ENCODE assay signal across 16 cellular contexts in genomic region chr14:57560681-57561080, GRCh38.
DNase-seq lines count a peak whose midpoint lies in the region; ATAC-seq, FAIRE-seq and TF ChIP-seq lines count a peak whose summit lies in the region.
"Had no signal": no experiment of that assay in that cellular context is flagged by ENCODE, and none has a peak within 500 bp of the region (broad histone marks: within the 10 kb centered on the region; RNA-seq: fewer than 3 reads in every experiment).

No MANE protein-coding gene starts in this region.

- TF ChIP-seq EP300 in ovary (IDR thresholded peaks at IDR 0.05) = no peak

- WGBS in ovary, 3 donors = 86 to 95% (median 94%) methylated on average over 3 of the region's 3 CpGs

- H3K4me1 ChIP-seq in ovary (ENCODE audit: insufficient read depth) (no peaks in the 10 kb centered on the region), tibial artery (no peaks in the 10 kb centered on the region)
- H3K4me1 ChIP-seq: BE2C, breast epithelium had no signal

- no peak overlapping the region for H3K27ac ChIP-seq in ovary
- H3K27ac ChIP-seq in tibial artery = no peak overlapping the region
- H3K27ac ChIP-seq: breast epithelium had no signal

- peaks cover 16% of the 10 kb centered on the region for H3K9me3 Mint-ChIP-seq in HFFc6

- H3K4me3 ChIP-seq in ovary (no peak overlapping the region), tibial artery (no peak overlapping the region)
- H3K4me3 ChIP-seq: breast epithelium, lung had no signal

- DNase-seq in RCC 7860 (ENCODE audit: low spot score) = peak; percentile 53
- DNase-seq in NCI-H1694 (lab: John Stamatoyannopoulos, UW) = no peak
- DNase-seq in ovary = no peak
- no peak for DNase-seq in HFFc6
- DNase-seq in tibial artery = no peak
- DNase-seq: activated CD4-positive, alpha-beta T cell treated with anti-CD3 and anti-CD28 coated beads for 36 hours; BE2C; NCI-H1092; NCI-H748 treated with DMSO at 0.1 percent for 48 hours; SK-N-SH had no signal

- ATAC-seq in GM18867 (IDR thresholded peaks at IDR 0.05; ENCODE audit: unreplicated experiment) (peak; percentile 71), GM21515 (IDR thresholded peaks at IDR 0.05; ENCODE audit: unreplicated experiment) (peak; percentile 58), HG03045 (IDR thresholded peaks at IDR 0.05; ENCODE audit: unreplicated experiment) (peak; percentile 49)
- ATAC-seq: activated CD4-positive, alpha-beta T cell treated with anti-CD3 and anti-CD28 coated beads for 36 hours had no signal

- peak; percentile 92 for FAIRE-seq in RCC 7860 (lab: Jason Lieb, UNC)
- FAIRE-seq: endometrium had no signal

- no peaks in the 10 kb centered on the region for H3K36me3 ChIP-seq in ovary
- H3K36me3 ChIP-seq in tibial artery = no peaks in the 10 kb centered on the region
- H3K36me3 ChIP-seq: BE2C, breast epithelium had no signal

- no peaks in the 10 kb centered on the region for H3K4me1 Mint-ChIP-seq in HFFc6 (ENCODE audit: low read depth)
- H3K4me1 Mint-ChIP-seq: activated CD4-positive, alpha-beta T cell treated with anti-CD3 and anti-CD28 coated beads for 36 hours had no signal

- no peak for TF ChIP-seq CTCF in ovary (IDR thresholded peaks at IDR 0.05)
- TF ChIP-seq CTCF in HFFc6 (IDR thresholded peaks at IDR 0.05) = no peak
- TF ChIP-seq CTCF in tibial artery (IDR thresholded peaks at IDR 0.05) = no peak

- no peak for TF ChIP-seq POLR2A in ovary (IDR thresholded peaks at IDR 0.05)

- H3K9me3 ChIP-seq in ovary (no peaks in the 10 kb centered on the region), tibial artery (no peaks in the 10 kb centered on the region)
- H3K9me3 ChIP-seq: BE2C, breast epithelium, SK-N-SH had no signal

- H3K4me3 Mint-ChIP-seq in HFFc6 = no peak overlapping the region
- H3K4me3 Mint-ChIP-seq: activated CD4-positive, alpha-beta T cell treated with anti-CD3 and anti-CD28 coated beads for 36 hours had no signal

- intact Hi-C loops in ovary (cut with DNase I) = no loop called here
- intact Hi-C loops in tibial artery (cut with DNase I; ENCODE audit: low total_unique reads) = no loop called here

- no peaks in the 10 kb centered on the region for H3K36me3 Mint-ChIP-seq in HFFc6 (ENCODE audit: low read depth)

- H3K27me3 ChIP-seq in ovary (no peaks in the 10 kb centered on the region), tibial artery (no peaks in the 10 kb centered on the region)
- H3K27me3 ChIP-seq: BE2C, breast epithelium had no signal

- H3K27me3 Mint-ChIP-seq in HFFc6 (ENCODE audit: insufficient read depth) = no peaks in the 10 kb centered on the region
- H3K27me3 Mint-ChIP-seq: activated CD4-positive, alpha-beta T cell treated with anti-CD3 and anti-CD28 coated beads for 36 hours had no signal

- H3K27ac Mint-ChIP-seq in HFFc6 = no peak overlapping the region
- H3K27ac Mint-ChIP-seq: activated CD4-positive, alpha-beta T cell treated with anti-CD3 and anti-CD28 coated beads for 36 hours had no signal
